ENCODE assay signal across 8 cellular contexts in genomic region chr13:79480954-79481684, GRCh38. TPM values are rescaled to one million over a fixed set of nuclear protein-coding genes. Genes with fewer than 3 reads are reported as not detected.
DNase-seq lines count a peak whose midpoint lies in the region; ATAC-seq and TF ChIP-seq lines count a peak whose summit lies in the region.

TSS of gene NDFIP2 (plus strand) at chr13:79481155. CDS start at chr13:79481204, 49 bp downstream.

- H3K9me2 ChIP-seq in DOHH2 (replicated peaks; ENCODE audit: control insufficient read depth, low read length) (no peaks in the 10 kb centered on the region), GM23248 (ENCODE audit: insufficient read depth) (no peaks in the 10 kb centered on the region)

- peak within 1 kb of the TSS; percentile 73 for H2AFZ ChIP-seq in GM23248

- H3K9me3 ChIP-seq in DOHH2 (ENCODE audit: control insufficient read depth, insufficient read depth, low read length): no peaks in the 10 kb centered on the region
- no peaks in the 10 kb centered on the region for H3K9me3 ChIP-seq in GM23248 (ENCODE audit: low read depth)
- H3K9me3 ChIP-seq in RWPE2 (ENCODE audit: severe bottlenecking): no peaks in the 10 kb centered on the region

- H3K36me3 Mint-ChIP-seq in natural killer cell treated with Interleukin-12 subunit alpha and Interleukin-12 subunit beta and Interleukin-15 and Interleukin-18, amount 100 ng/mL, for 72 hours: peaks cover 13% of the 10 kb centered on the region

- H3F3A ChIP-seq in DOHH2 (ENCODE audit: control insufficient read depth, insufficient read depth) (peaks cover 14% of the 10 kb centered on the region), GM23248 (ENCODE audit: insufficient read depth) (peaks cover 51% of the 10 kb centered on the region)

- H3K4me3 Mint-ChIP-seq in natural killer cell treated with Interleukin-12 subunit alpha and Interleukin-12 subunit beta and Interleukin-15 and Interleukin-18, amount 100 ng/mL, for 72 hours: peak within 1 kb of the TSS; percentile 96

- H3K79me2 ChIP-seq in DOHH2 (ENCODE audit: control insufficient read depth, low read length): peaks cover 31% of the 10 kb centered on the region
- H3K79me2 ChIP-seq in GM23248 (ENCODE audit: insufficient read depth): peaks cover 40% of the 10 kb centered on the region

- 1% methylated on average over 60 to 69 of the region's 74 CpGs for WGBS in GM23248 (ENCODE audit: low coverage in 1 of 2, low lambda C conversion rate in 2 of 2, missing lambda C conversion rate in 2 of 2), 2 experiments

- peak; percentile 91 for DNase-seq in GM23248
- peak; percentile 77 for DNase-seq in LHCN-M2 (ENCODE audit: low read depth)
- DNase-seq in RWPE2 (ENCODE audit: low spot score): peak; percentile 89
- peak; percentile 87 for DNase-seq in activated T-helper 9 cell treated with anti-CD3 and anti-CD28 coated beads, Interleukin-2, amount 50 U/mL, for 16 hours (ENCODE audit: low read depth)
- DNase-seq in fibroblast of pulmonary artery (ENCODE audit: low read depth): peak; percentile 86
- peak; percentile 95 for DNase-seq in natural killer cell treated with Interleukin-12 subunit alpha and Interleukin-12 subunit beta and Interleukin-15 and Interleukin-18, amount 100 ng/mL, for 72 hours (ENCODE audit: low spot score)
- peak; percentile 92 for DNase-seq in stimulated activated naive CD8-positive, alpha-beta T cell treated with anti-CD3 and anti-CD28 coated beads, Interleukin-15, Interleukin-2, amounts not matched to agents 100 U/mL and 50 U/mL, for 24 hours

- TF ChIP-seq CTCF in DOHH2 (IDR thresholded peaks at IDR 0.05; ENCODE audit: low read depth, low read length, poor library complexity, severe bottlenecking): no peak
- no peak for TF ChIP-seq CTCF in RWPE2 (IDR thresholded peaks at IDR 0.05; ENCODE audit: poor library complexity, severe bottlenecking)
- no peak for TF ChIP-seq CTCF in fibroblast of pulmonary artery (IDR thresholded peaks at IDR 0.05; ENCODE audit: low read length, missing control alignments)

- peaks cover 37% of the 10 kb centered on the region for H3K27me3 ChIP-seq in DOHH2 (ENCODE audit: control insufficient read depth, low read length)
- H3K27me3 ChIP-seq in GM23248 (replicated peaks; ENCODE audit: insufficient read depth): no peaks in the 10 kb centered on the region
- no peaks in the 10 kb centered on the region for H3K27me3 ChIP-seq in RWPE2 (ENCODE audit: insufficient read depth, poor library complexity, severe bottlenecking)

- H3K4me2 ChIP-seq in DOHH2 (ENCODE audit: low read length): peak within 1 kb of the TSS; percentile 92
- peak within 1 kb of the TSS; percentile 95 for H3K4me2 ChIP-seq in GM23248 (ENCODE audit: unreplicated experiment)

- H3K27me3 Mint-ChIP-seq in natural killer cell treated with Interleukin-12 subunit alpha and Interleukin-12 subunit beta and Interleukin-15 and Interleukin-18, amount 100 ng/mL, for 72 hours: peaks cover 0 to 2% of the 10 kb centered on the region in 2 donors

- H3K36me3 ChIP-seq in DOHH2 (ENCODE audit: control insufficient read depth, low read length): no peaks in the 10 kb centered on the region; the same call in 1 of the 2 replicates
- no peaks in the 10 kb centered on the region for H3K36me3 ChIP-seq in GM23248 (ENCODE audit: low read depth)
- H3K36me3 ChIP-seq in RWPE2 (ENCODE audit: low read depth): peaks cover 17% of the 10 kb centered on the region; the same call in 1 of the 2 replicates

- peaks cover 44 to 54% of the 10 kb centered on the region in 2 donors for H3K4me1 Mint-ChIP-seq in natural killer cell treated with Interleukin-12 subunit alpha and Interleukin-12 subunit beta and Interleukin-15 and Interleukin-18, amount 100 ng/mL, for 72 hours (ENCODE audit: low read depth in 2 of 2)

- ATAC-seq in RWPE2 (ENCODE audit: low read depth): peak; percentile 73
- ATAC-seq in natural killer cell treated with Interleukin-12 subunit alpha and Interleukin-12 subunit beta and Interleukin-15 and Interleukin-18, amount 100 ng/mL, for 72 hours: peak; percentile 92 to 94
- ATAC-seq in stimulated activated naive CD8-positive, alpha-beta T cell treated with anti-CD3 and anti-CD28 coated beads, Interleukin-15, Interleukin-2, amounts not matched to agents 100 U/mL and 50 U/mL, for 24 hours: peak; percentile 76

- H3K27ac Mint-ChIP-seq in natural killer cell treated with Interleukin-12 subunit alpha and Interleukin-12 subunit beta and Interleukin-15 and Interleukin-18, amount 100 ng/mL, for 72 hours: peak within 1 kb of the TSS; percentile 94 to 95

- H3K4me1 ChIP-seq in DOHH2 (ENCODE audit: control insufficient read depth, low read length): peaks cover 18% of the 10 kb centered on the region
- peaks cover 38% of the 10 kb centered on the region for H3K4me1 ChIP-seq in GM23248 (ENCODE audit: insufficient read depth)
- peaks cover 34% of the 10 kb centered on the region for H3K4me1 ChIP-seq in RWPE2 (ENCODE audit: insufficient read depth, poor library complexity, severe bottlenecking)

- in situ Hi-C loops in GM23248 (cut with MboI): no loop called here

- H3K9ac ChIP-seq in GM23248: peak within 1 kb of the TSS; percentile 86

- H4K20me1 ChIP-seq in DOHH2 (ENCODE audit: control insufficient read depth, insufficient read depth, low read depth, low read length): 0 out of 2 replicates have a peak, but pooled peaks cover 4% of the 10 kb centered on the region
- H4K20me1 ChIP-seq in GM23248 (ENCODE audit: insufficient read depth): no peaks in the 10 kb centered on the region

- H3K27ac ChIP-seq in DOHH2 (ENCODE audit: low read depth, low read length) (peak within 1 kb of the TSS; percentile 23; the same call in 1 of the 2 replicates), GM23248 (peak within 1 kb of the TSS; percentile 68), RWPE2 (ENCODE audit: poor library complexity, severe bottlenecking) (peak within 1 kb of the TSS; percentile 97)

- H3K4me3 ChIP-seq in DOHH2 (ENCODE audit: low read length) (peak within 1 kb of the TSS; percentile 96), GM23248 (peak within 1 kb of the TSS; percentile 100), RWPE2 (ENCODE audit: severe bottlenecking) (peak within 1 kb of the TSS; percentile 60), fibroblast of pulmonary artery (replicated peaks; ENCODE audit: low read depth, low read length) (peak within 1 kb of the TSS; percentile 91)

- H3K9me3 Mint-ChIP-seq in natural killer cell treated with Interleukin-12 subunit alpha and Interleukin-12 subunit beta and Interleukin-15 and Interleukin-18, amount 100 ng/mL, for 72 hours: no peaks in the 10 kb centered on the region

RNA-seq across cellular contexts. Expression of gene NDFIP2, which starts in this region (rescaled TPM):
- 95.5 and 98.1 TPM in 2 replicates for total RNA-seq in GM23248 (2014; rRNA removed; shearing (Covaris generic))
- 109 and 114 TPM in 2 replicates for polyA plus RNA-seq in GM23248 (2016; fragmentation: Nextera tagmentation; extraction: Ambion mirVana)
- total RNA-seq in LHCN-M2 (2014; rRNA removed): 39.7 and 44.1 TPM in 2 replicates
- 29.1 TPM for polyA plus RNA-seq in LHCN-M2 (2012)
- 100 to 1,000 TPM in 1 of 2 donors, 10 to 100 TPM in 1; 54.1 to 110 TPM for total RNA-seq in natural killer cell treated with Interleukin-12 subunit alpha and Interleukin-12 subunit beta and Interleukin-15 and Interleukin-18, amount 100 ng/mL, for 72 hours

Comparison
In these comparisons a context has a peak if more than half of its experiments do, and no peak if none do; other contexts are left out.
1. Peak in every context shown above with its lines: DNase-seq, ATAC-seq, H3K4me3 ChIP-seq and H3K27ac ChIP-seq.
2. H3K27ac ChIP-seq: peak in every context shown above with its lines; median percentile 97 in RWPE2; 68 in GM23248; 23 in DOHH2.